25 cellular contexts compared by ENCODE assay signal in genomic region chr10:123017421-123018165, GRCh38. TPM values are rescaled to one million over a fixed set of nuclear protein-coding genes. Genes with fewer than 3 reads are reported as not detected.
A peak's percentile ranks its signal among the peaks of the same experiment; 100 is the strongest.
DNase-seq lines count a peak whose midpoint lies in the region; FAIRE-seq and TF ChIP-seq lines count a peak whose summit lies in the region.
"Had no signal": no experiment of that assay in that cellular context is flagged by ENCODE, and none has a peak within 500 bp of the region (broad histone marks: within the 10 kb centered on the region; RNA-seq: fewer than 3 reads in every experiment).

No MANE protein-coding gene starts in this region.

- in situ Hi-C loops in transverse colon (cut with MboI; ENCODE audit: low pct_ligation_motif_present in 1 of 4, low pct_unique_long_range_greater_than_20kb in 1 of 4, low sequenced_read_pairs in 3 of 4): no loop called here

- H3K36me3 ChIP-seq in HEK293 (ENCODE audit: control insufficient read depth in 2 of 2, insufficient read depth in 1 of 2, low read length in 2 of 2) (peaks cover 0 to 3% of the 10 kb centered on the region in 2 experiments; a peak in 1 of 3 replicates), iPS DF 6.9 (ENCODE audit: control insufficient read depth, insufficient read depth, low read length) (no peaks in the 10 kb centered on the region), small intestine (ENCODE audit: control insufficient read depth in 2 of 2, insufficient read depth in 2 of 2, low read length in 2 of 2) (no peaks in the 10 kb centered on the region), transverse colon (no peaks in the 10 kb centered on the region)
- H3K36me3 ChIP-seq: BE2C, MG63, Peyer's patch, SJSA1 had no signal

- H3K9me3 ChIP-seq in HEK293 (ENCODE audit: control insufficient read depth, insufficient read depth, low read depth, low read length): no peaks in the 10 kb centered on the region
- H3K9me3 ChIP-seq in iPS DF 6.9 (ENCODE audit: control insufficient read depth, insufficient read depth, low read length): no peaks in the 10 kb centered on the region
- no peaks in the 10 kb centered on the region for H3K9me3 ChIP-seq in small intestine (ENCODE audit: control insufficient read depth, low read depth)
- no peaks in the 10 kb centered on the region for H3K9me3 ChIP-seq in transverse colon
- H3K9me3 ChIP-seq: BE2C, MG63, Peyer's patch, SJSA1 had no signal

- CTCF ChIA-PET in HEK293 (lab: Yijun Ruan, JAX): no interaction called here

- H3K4me1 ChIP-seq in HEK293 (ENCODE audit: control insufficient read depth, insufficient read depth, low read length) (peaks cover 4% of the 10 kb centered on the region), iPS DF 6.9 (ENCODE audit: control insufficient read depth, insufficient read depth, low read length) (peaks cover 5% of the 10 kb centered on the region; the same call in 1 of the 2 replicates), small intestine (ENCODE audit: control insufficient read depth in 2 of 2, insufficient read depth in 1 of 2, low read depth in 1 of 2, low read length in 1 of 2) (no peaks in the 10 kb centered on the region), transverse colon (peaks cover 0 to 21% (median 13%) of the 10 kb centered on the region in 4 donors)
- H3K4me1 ChIP-seq: BE2C, Peyer's patch, SJSA1 had no signal

- no peak overlapping the region for H3K4me3 ChIP-seq in HEK293 (ENCODE audit: low read depth, low read length)
- no peak overlapping the region for H3K4me3 ChIP-seq in epithelial cell of esophagus (ENCODE audit: low read length)
- H3K4me3 ChIP-seq in iPS DF 6.9 (ENCODE audit: low read length): no peak overlapping the region
- no peak overlapping the region for H3K4me3 ChIP-seq in small intestine (ENCODE audit: low read depth in 1 of 2, low read length in 2 of 2)
- H3K4me3 ChIP-seq in transverse colon: no peak overlapping the region
- H3K4me3 ChIP-seq: MG63, Peyer's patch, SJSA1 had no signal

- no peak for TF ChIP-seq EP300 in transverse colon (IDR thresholded peaks at IDR 0.05; ENCODE audit: low read depth)

- intact Hi-C loops in transverse colon (cut with DNase I; ENCODE audit: low total_unique reads): no loop called here

- TF ChIP-seq CTCF in HEK293 (tag by site-specific recombination; IDR thresholded peaks at IDR 0.05) (no peak), epithelial cell of esophagus (IDR thresholded peaks at IDR 0.05; ENCODE audit: insufficient read depth, low read depth, low read length, missing control alignments) (no peak), transverse colon (IDR thresholded peaks at IDR 0.05) (no peak)

- H3K27me3 ChIP-seq in iPS DF 6.9 (ENCODE audit: control insufficient read depth, insufficient read depth, low read length) (no peaks in the 10 kb centered on the region), small intestine (ENCODE audit: control insufficient read depth in 2 of 2, insufficient read depth in 2 of 2, low read length in 2 of 2) (no peaks in the 10 kb centered on the region), transverse colon (no peaks in the 10 kb centered on the region)
- H3K27me3 ChIP-seq: BE2C, MG63, Peyer's patch, SJSA1 had no signal

- POLR2A ChIA-PET in HEK293 (lab: Yijun Ruan, JAX): no interaction called here

- FAIRE-seq in small intestine (lab: Jason Lieb, UNC): no peak
- FAIRE-seq: A204.1, GM12892 had no signal

- no peak for TF ChIP-seq POLR2A in transverse colon (IDR thresholded peaks at IDR 0.05)

- peak; percentile 87 for DNase-seq in epithelial cell of esophagus (ENCODE audit: low read depth)
- peak; percentile 83 for DNase-seq in iPS DF 6.9 (ENCODE audit: low read depth, low spot score)
- peak; percentile 3 for DNase-seq in small intestine
- no peak for DNase-seq in activated CD4-positive, CD25-positive, alpha-beta regulatory T cell (lab: John Stamatoyannopoulos, UW)
- DNase-seq in NCI-H2107 treated with DMSO at 0.1 percent for 48 hours (lab: John Stamatoyannopoulos, UW; ENCODE audit: unreplicated experiment): no peak
- DNase-seq in DMS 273 treated with DMSO at 0.1 percent for 48 hours (lab: John Stamatoyannopoulos, UW): no peak
- DNase-seq in transverse colon: no peak
- DNase-seq: BE2C; Calu3; CD4-positive, alpha-beta memory T cell; HFFc6; Kasumi-1; MG63; NCI-H1048; NCI-H1436; NCI-H2029; NCI-H2171; NCI-H446 treated with DMSO at 0.1 percent for 48 hours; NCI-H69; NK-92 treated with Interleukin-12 subunit alpha and Interleukin-12 subunit beta, amount 100 ng/mL, for 24 hours; Peyer's patch had no signal

- H3K27ac ChIP-seq in HEK293 (ENCODE audit: extremely low read depth, low read depth, low read length): no peak overlapping the region
- H3K27ac ChIP-seq in iPS DF 6.9 (ENCODE audit: low read length): no peak overlapping the region
- no peak overlapping the region for H3K27ac ChIP-seq in small intestine (ENCODE audit: low read depth in 1 of 2, low read length in 1 of 2)
- H3K27ac ChIP-seq in transverse colon: no peak overlapping the region
- H3K27ac ChIP-seq: Peyer's patch, SJSA1 had no signal

- WGBS in iPS DF 6.9 (ENCODE audit: insufficient coverage, insufficient read length): no CpG with 5 or more reads among the region's 9 CpGs
- WGBS in small intestine, 3 donors: 51 to 66% (median 60%) methylated on average over 9 of the region's 9 CpGs
- 84 to 87% methylated on average over 5 to 9 of the region's 9 CpGs for WGBS in transverse colon (ENCODE audit: low coverage in 1 of 2), 2 donors

TF ChIP-seq in HEK293, 187 proteins besides CTCF, POLR2A, EP300 and RAD21:
- TF ChIP-seq ZNF530 (tag by site-specific recombination; IDR thresholded peaks at IDR 0.05; ENCODE audit: low read depth): no peak
- peak; percentile 37; the same call in 1 of the 2 replicates for TF ChIP-seq ZBTB17 (tag by site-specific recombination; IDR thresholded peaks at IDR 0.05)
- TF ChIP-seq SALL2 (tag by site-specific recombination; IDR thresholded peaks at IDR 0.05; ENCODE audit: borderline replicate concordance): no peak
- no peak for TF ChIP-seq ZNF140 (tag by site-specific recombination; IDR thresholded peaks at IDR 0.05)

RNA-seq across cellular contexts. Expression of gene ACADSB, which starts 8.8 kb away (rescaled TPM):
- polyA plus RNA-seq in small intestine: 10 to 100 TPM in 2 of 3 donors, 1 to 10 TPM in 1; 7.7 to 26.4 (median 12.4) TPM
- total RNA-seq in transverse colon: 10 to 100 TPM in 2 of 4 donors, 1 to 10 TPM in 2; 3.0 to 31.4 (median 13.9) TPM

RNA-seq across cellular contexts. Expression of gene IKZF5, which starts 9.0 kb away (rescaled TPM):
- polyA plus RNA-seq in small intestine: 10 to 100 TPM in 1 of 3 donors, 1 to 10 TPM in 2; 5.1 to 17.0 (median 7.0) TPM
- 10 to 100 TPM in 1 of 4 donors, 1 to 10 TPM in 3; 6.2 to 11.1 (median 7.1) TPM for total RNA-seq in transverse colon

RNA-seq across cellular contexts. Expression of gene PSTK, which starts 37.4 kb away (rescaled TPM):
- 1 to 10 TPM; 1.4 to 3.4 (median 2.4) TPM for polyA plus RNA-seq in small intestine
- 1 to 10 TPM in 2 of 4 donors, not detected in 2; 2.5 to 2.9 TPM for total RNA-seq in transverse colon

Comparison
In these comparisons a context has a peak if more than half of its experiments do, and no peak if none do; other contexts are left out.
1. DNase-seq: peak in epithelial cell of esophagus (single experiment), iPS DF 6.9 (single experiment) and small intestine (single experiment); none in activated CD4-positive, CD25-positive, alpha-beta regulatory T cell (0 of 4), NCI-H2107 treated with DMSO at 0.1 percent for 48 hours (single experiment), DMS 273 treated with DMSO at 0.1 percent for 48 hours (single experiment) and transverse colon (single experiment).